Comparison of ENCODE assay signal across 9 cellular contexts in genomic region chr21:37565530-37566223, GRCh38.
DNase-seq lines count a peak whose midpoint lies in the region; ATAC-seq lines count a peak whose summit lies in the region.
"Had no signal": no experiment of that assay in that cellular context is flagged by ENCODE, and none has a peak within 500 bp of the region (broad histone marks: within the 10 kb centered on the region; RNA-seq: fewer than 3 reads in every experiment).

No MANE protein-coding gene starts in this region.

- no peak for ATAC-seq in sciatic nerve
- ATAC-seq in HG02610 (IDR thresholded peaks at IDR 0.05; ENCODE audit: unreplicated experiment) = no peak

- peak; percentile 50 for DNase-seq in ACHN
- DNase-seq in EL = peak; percentile 52
- DNase-seq in SHP77 treated with DMSO at 0.1 percent for 48 hours (lab: John Stamatoyannopoulos, UW) = peak; percentile 13
- DNase-seq in inferior parietal cortex (ENCODE audit: extremely low spot score) = peak; percentile 44
- DNase-seq in sciatic nerve (ENCODE audit: low spot score) = no peak
- no peak for DNase-seq in GM19238 (ENCODE audit: insufficient read length, low spot score)
- no peak for DNase-seq in NCI-H2227 treated with DMSO at 0.1 percent for 48 hours (lab: John Stamatoyannopoulos, UW)
- DNase-seq: NCI-H446 treated with DMSO at 0.1 percent for 48 hours had no signal

- in situ Hi-C loops in ACHN (cut with HindIII; ENCODE audit: low pct_ligation_motif_present, low pct_unique_long_range_greater_than_20kb, low sequenced_read_pairs) = no loop called here

- intact Hi-C loops in sciatic nerve (cut with DNase I) = loop anchor here (5.0 kb wide), 1 partner anchor 203 kb away; no protein-coding TSS in a partner anchor

Comparison
In these comparisons a context has a peak if more than half of its experiments do, and no peak if none do; other contexts are left out.
1. DNase-seq: peak in ACHN (single experiment), EL (single experiment), SHP77 treated with DMSO at 0.1 percent for 48 hours (single experiment) and inferior parietal cortex (single experiment); none in sciatic nerve (single experiment), GM19238 (single experiment) and NCI-H2227 treated with DMSO at 0.1 percent for 48 hours (single experiment).